Comparison of ENCODE assay signal across 17 cellular contexts in genomic region chr17:74244128-74244527, GRCh38. TPM values are rescaled to one million over a fixed set of nuclear protein-coding genes. Genes with fewer than 3 reads are reported as not detected.
DNase-seq lines count a peak whose midpoint lies in the region; ATAC-seq and TF ChIP-seq lines count a peak whose summit lies in the region.
"Had no signal": no experiment of that assay in that cellular context is flagged by ENCODE, and none has a peak within 500 bp of the region (broad histone marks: within the 10 kb centered on the region; RNA-seq: fewer than 3 reads in every experiment).

No MANE protein-coding gene starts in this region.

- H3K27me3 Mint-ChIP-seq in brain, result peaks cover 7% of the 10 kb centered on the region
- H3K27me3 Mint-ChIP-seq: CD4-positive, CD25-positive, alpha-beta regulatory T cell had no signal

- H3K36me3 ChIP-seq in left ventricle myocardium inferior, result peaks cover 16% of the 10 kb centered on the region

- intact Hi-C loops in left ventricle myocardium inferior (cut with micrococcal nuclease), result no loop called here
- intact Hi-C loops in left ventricle myocardium superior (cut with micrococcal nuclease), result no loop called here

- peaks cover 20% of the 10 kb centered on the region for H3K36me3 Mint-ChIP-seq in brain

- H3K27me3 ChIP-seq in left ventricle myocardium inferior (ENCODE audit: low read depth), result no peaks in the 10 kb centered on the region
- H3K27me3 ChIP-seq in layer of hippocampus (ENCODE audit: control insufficient read depth, insufficient read depth, low read length), result no peaks in the 10 kb centered on the region

- peak overlapping the region in 3 of 5 experiments; percentile 17 to 52 (median 41) for H3K27ac Mint-ChIP-seq in brain
- H3K27ac Mint-ChIP-seq: CD4-positive, CD25-positive, alpha-beta regulatory T cell had no signal

- H3K27ac ChIP-seq in left ventricle myocardium inferior (replicated peaks), result peak overlapping the region; percentile 78
- peak overlapping the region; percentile 98 for H3K27ac ChIP-seq in layer of hippocampus (ENCODE audit: low read depth, low read length)
- H3K27ac ChIP-seq in temporal lobe (ENCODE audit: low read depth, low read length), result peak overlapping the region; percentile 99
- H3K27ac ChIP-seq: BLaER1 treated with 17β-estradiol and CSF1 and Interleukin-3, amounts not matched to agents 10 nM and 100 nM; GM23248 had no signal

- peaks cover 54% of the 10 kb centered on the region for H3K4me1 Mint-ChIP-seq in brain

- H3K4me1 ChIP-seq in left ventricle myocardium inferior, result peaks cover 61% of the 10 kb centered on the region

- H3K4me3 ChIP-seq in left ventricle myocardium inferior, result no peak overlapping the region
- H3K4me3 ChIP-seq: BLaER1 treated with 17β-estradiol and CSF1 and Interleukin-3, amounts not matched to agents 10 nM and 100 nM; GM23248 had no signal

- no peak overlapping the region for H3K4me3 Mint-ChIP-seq in brain
- H3K4me3 Mint-ChIP-seq: CD4-positive, CD25-positive, alpha-beta regulatory T cell had no signal

- no peak for DNase-seq in left ventricle myocardium inferior
- DNase-seq in left ventricle myocardium superior, result no peak
- no peak for DNase-seq in NCI-H128 (lab: John Stamatoyannopoulos, UW; ENCODE audit: unreplicated experiment)
- DNase-seq in SIG-M5 treated with dmso at 0.1 percent for 504 hours (lab: John Stamatoyannopoulos, UW; ENCODE audit: unreplicated experiment), result no peak
- DNase-seq: ACHN; CD4-positive, CD25-positive, alpha-beta regulatory T cell; DMS53; GF-D8; GM23248; H7 had no signal

- no peak for ATAC-seq in left ventricle myocardium superior
- no peak for ATAC-seq in HG03196 (IDR thresholded peaks at IDR 0.05; ENCODE audit: unreplicated experiment)

- H3K9me3 Mint-ChIP-seq in brain, result peaks cover 0 to 4% (median 0%) of the 10 kb centered on the region in 5 experiments
- H3K9me3 Mint-ChIP-seq: CD4-positive, CD25-positive, alpha-beta regulatory T cell had no signal

- no peak for TF ChIP-seq CTCF in left ventricle myocardium inferior (IDR thresholded peaks at IDR 0.05; ENCODE audit: borderline replicate concordance)
- no peak for TF ChIP-seq CTCF in brain (conservative IDR thresholded peaks at IDR 0.05)

- H3K9me3 ChIP-seq in left ventricle myocardium inferior (replicated peaks), result no peaks in the 10 kb centered on the region

RNA-seq across cellular contexts. Expression of gene DNAI2, which starts 29.9 kb away (rescaled TPM):
- total RNA-seq in left ventricle myocardium inferior, result not detected
- not detected for total RNA-seq in left ventricle myocardium superior
- 0.56 TPM for polyA plus RNA-seq in brain (ENCODE audit: insufficient read depth, low read depth, low replicate concordance)
- total RNA-seq in temporal lobe, result 0.25 TPM
- total RNA-seq: A172, GM23248, H7, HT-29 had no signal
- polyA plus RNA-seq: GM23248 had no signal

RNA-seq across cellular contexts. Expression of gene TTYH2, which starts 30.8 kb away (rescaled TPM):
- total RNA-seq in left ventricle myocardium inferior, result 28.1 TPM
- total RNA-seq in left ventricle myocardium superior, result 42.6 TPM
- 91.1 TPM for polyA plus RNA-seq in brain (ENCODE audit: insufficient read depth, low read depth, low replicate concordance)
- 6.4 TPM for total RNA-seq in temporal lobe
- total RNA-seq: GM23248 had no signal

RNA-seq across cellular contexts. Expression of gene RPL38, which starts 40.6 kb away (rescaled TPM):
- 702 TPM for total RNA-seq in left ventricle myocardium inferior
- total RNA-seq in left ventricle myocardium superior, result 724 TPM
- polyA plus RNA-seq in brain (ENCODE audit: insufficient read depth, low read depth, low replicate concordance), result 4,253 TPM
- total RNA-seq in temporal lobe, result 757 TPM
